8 cellular contexts compared by ENCODE assay signal in the genomic region with DNA sequence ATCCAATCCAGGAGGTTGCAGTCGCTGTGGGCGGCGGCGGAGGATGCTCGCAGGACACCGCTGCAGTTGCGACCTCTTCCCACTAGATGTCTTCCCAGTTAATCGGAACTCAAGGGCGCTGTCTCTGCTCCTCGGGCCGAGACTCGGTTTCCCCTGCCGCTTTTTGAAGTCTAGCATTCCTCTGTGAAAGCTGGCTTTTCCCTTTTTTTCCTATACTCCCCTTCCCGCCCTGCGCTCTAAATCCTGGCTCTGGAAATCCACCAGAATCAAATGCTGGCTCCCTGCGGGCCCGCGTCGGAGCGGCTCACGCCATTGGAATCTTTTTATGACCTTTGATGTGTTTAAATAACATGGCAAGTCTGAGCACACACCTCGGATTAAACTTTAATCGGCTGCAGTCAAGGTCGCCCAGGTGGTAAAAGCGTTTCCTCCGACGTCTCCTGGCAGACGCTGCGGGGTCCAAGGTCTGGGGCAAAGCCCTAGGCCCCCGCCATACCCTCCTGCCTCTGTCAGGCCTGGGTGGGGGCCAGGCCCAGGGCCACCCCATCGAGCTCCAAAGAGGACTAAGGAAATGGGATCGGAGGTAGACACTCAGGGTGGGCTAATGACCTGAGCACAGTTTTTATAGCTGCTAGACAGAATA. TPM values are rescaled to one million over a fixed set of nuclear protein-coding genes. Genes with fewer than 3 reads are reported as not detected.
A peak's percentile ranks its signal among the peaks of the same experiment; 100 is the strongest.
DNase-seq lines count a peak whose midpoint lies in the region; ATAC-seq, FAIRE-seq and TF ChIP-seq lines count a peak whose summit lies in the region.

No MANE protein-coding gene starts in this region.

- no peak overlapping the region; the same call in 1 of the 2 replicates for H2AFZ ChIP-seq in K562 (ENCODE audit: low read depth, low read length)

- peak overlapping the region; percentile 33 for H3K4me3 ChIP-seq in A549
- H3K4me3 ChIP-seq in K562 = no peak overlapping the region

- H3K9me1 ChIP-seq in K562 (ENCODE audit: control insufficient read depth, insufficient read depth, low read length) = no peaks in the 10 kb centered on the region

- no peak for TF ChIP-seq POLR2A in A549 (IDR thresholded peaks at IDR 0.05; ENCODE audit: low read length)
- TF ChIP-seq POLR2A in K562 (conservative IDR thresholded peaks at IDR 0.05) = no peak

- H3K27ac ChIP-seq in A549 = peak overlapping the region; percentile 50 to 69
- no peak overlapping the region for H3K27ac ChIP-seq in K562 (ENCODE audit: extremely low read depth, low read depth, low read length)

- DNase-seq in A549 (ENCODE audit: low read depth in 1 of 2, low spot score in 1 of 2) = peak; percentile 64 to 79
- DNase-seq in GM19239 (ENCODE audit: insufficient read length, low spot score) = peak; percentile 73
- DNase-seq in RKO (ENCODE audit: low spot score) = peak; percentile 46
- peak; percentile 48 to 68 (median 64) for DNase-seq in K562 (ENCODE audit: extremely low read depth in 1 of 4, low spot score in 3 of 4)
- DNase-seq in iPS-NIHi7 (ENCODE audit: extremely low spot score) = peak; percentile 81
- peak; percentile 48 for DNase-seq in stimulated activated CD4-positive, alpha-beta T cell treated with anti-CD3 and anti-CD28 coated beads, Interleukin-12 subunit alpha, Interleukin-12 subunit beta, amount 100 ng/mL, for 4 hours

- no peak overlapping the region for H3K9ac ChIP-seq in K562 (ENCODE audit: insufficient read depth in 1 of 2, low read depth in 2 of 2, low read length in 2 of 2)

- H3K4me1 ChIP-seq in A549 (peaks cover 12% of the 10 kb centered on the region; the same call in 2 of the 3 replicates), K562 (replicated peaks in 1 of 2; ENCODE audit: control insufficient read depth in 2 of 2, insufficient read depth in 2 of 2, low read length in 2 of 2) (peaks cover 0 to 15% of the 10 kb centered on the region in 2 experiments; a peak in 1 of 5 replicates)

- no TSS peak for BruUV-seq in K562 (replicated peaks; lab: Mats Ljungman, UMichigan)

- no peaks in the 10 kb centered on the region for H3K79me2 ChIP-seq in K562 (ENCODE audit: control insufficient read depth, insufficient read depth, low read length)

- H3K4me2 ChIP-seq in A549 (peak overlapping the region; percentile 72), K562 (ENCODE audit: insufficient read depth, low read length) (no peak overlapping the region)

- ATAC-seq in A549 (peak; percentile 91 to 94), K562 (peak; percentile 91), HG02938 (IDR thresholded peaks at IDR 0.05; ENCODE audit: unreplicated experiment) (no peak), GM21717 (IDR thresholded peaks at IDR 0.05; ENCODE audit: unreplicated experiment) (no peak)

- CTCF ChIA-PET in A549 (lab: Yijun Ruan, JAX) = interaction anchor here (0.6 to 3.8 kb wide), 52 partner anchors 9 to 887 kb away, joined by 3 to 48 read pairs (median 5); partner anchors contain the start of genes EVX1, HOXA11 and HOXA13
- CTCF ChIA-PET in K562 (lab: Yijun Ruan, JAX; ENCODE audit: low intra/inter-chr PET ratio) = interaction anchor here (0.6 kb wide), 1 partner anchor 14 kb away, joined by 3 read pairs; no protein-coding TSS in a partner anchor

- peaks cover 7% of the 10 kb centered on the region; the same call in 1 of the 2 replicates for H4K20me1 ChIP-seq in K562 (replicated peaks; ENCODE audit: control insufficient read depth, insufficient read depth, low read length)

- H3K36me3 ChIP-seq in K562 (ENCODE audit: control insufficient read depth, insufficient read depth, low read length) = no peaks in the 10 kb centered on the region

- in situ Hi-C loops in K562 (cut with MboI) = no loop called here

- intact Hi-C loops in K562 (cut with micrococcal nuclease) = loop anchor here (2.0 to 5.0 kb wide), 2 partner anchors 367 to 452 kb away; partner anchors contain the start of gene HIBADH

- H3K9me3 ChIP-seq in A549 (no peaks in the 10 kb centered on the region), K562 (replicated peaks; ENCODE audit: control insufficient read depth, insufficient read depth, low read depth, low read length) (no peaks in the 10 kb centered on the region)

- 24% methylated on average over 30 of the region's 32 CpGs for WGBS in A549 (ENCODE audit: missing lambda C conversion rate)
- WGBS in K562 (ENCODE audit: insufficient coverage, low coverage, missing lambda C conversion rate) = 19% methylated on average over 31 of the region's 32 CpGs

- TF ChIP-seq CTCF in A549 (IDR thresholded peaks at IDR 0.05) (peak; percentile 67), K562 (IDR thresholded peaks at IDR 0.05 in 2 of 3, conservative IDR thresholded peaks at IDR 0.05 in 1 of 3; ENCODE audit: insufficient read depth in 2 of 3, low read depth in 1 of 3, low read length in 3 of 3) (peak; percentile 63 to 73 (median 63))

- TF ChIP-seq EP300 in A549 (IDR thresholded peaks at IDR 0.05) (no peak), K562 (IDR thresholded peaks at IDR 0.05; ENCODE audit: low read length) (no peak)

- peaks cover 44 to 70% of the 10 kb centered on the region in 2 experiments for H3K27me3 ChIP-seq in K562 (ENCODE audit: control insufficient read depth in 2 of 2, insufficient read depth in 2 of 2, low read length in 2 of 2)

- TF ChIP-seq RAD21 in A549 (conservative IDR thresholded peaks at IDR 0.05 in 1 of 2, IDR thresholded peaks at IDR 0.05 in 1 of 2) = peak; percentile 77 to 79
- TF ChIP-seq RAD21 in K562 (CRISPR knock-in tag; conservative IDR thresholded peaks at IDR 0.05 in 1 of 2, IDR thresholded peaks at IDR 0.05 in 1 of 2) = peak; percentile 29 to 59; a peak in 3 of 4 replicates

- FAIRE-seq in A549 (lab: Jason Lieb, UNC) (no peak), GM19239 (lab: Jason Lieb, UNC) (peak; percentile 56), K562 (lab: Jason Lieb, UNC) (peak; percentile 63)

- POLR2A ChIA-PET in A549 (lab: Yijun Ruan, JAX) (no interaction called here), K562 (lab: Yijun Ruan, JAX) (interaction anchor here (0.6 to 0.7 kb wide), 2 partner anchors 32 to 216 kb away, joined by 3 read pairs; no protein-coding TSS in a partner anchor)

RNA-seq across cellular contexts. Expression of gene HOXA13, which starts 10.7 kb away (rescaled TPM):
- polyA plus RNA-seq in A549 (2011; rRNA removed) (2.2 TPM in 2 replicates), A549 (2017; fragmentation: RNase III; extraction: RNeasy Plus Mini Kit Qiagen cat#74134 plus additional on column Dnase treatment) (2.3 to 2.7 TPM (median 2.4 TPM) in 3 replicates), K562 (2011; rRNA removed) (not detected in 2 replicates), K562 (2014; fragmentation: Illumina TruSeq; extraction: Trizol) (not detected in 2 replicates), K562 (2014; fragmentation: Nextera tagmentation; extraction: Ambion mirVana) (not detected), K562 (2014; rRNA removed) (not detected in 2 replicates)
- polyA plus RNA-seq in A549 (2012; cell fraction: cytosol; rRNA removed) = 0.74 and 0.88 TPM in 2 replicates
- 0.37 and 0.42 TPM in 2 replicates for polyA plus RNA-seq in A549 (2012; cell fraction: nucleus; rRNA removed)
- 0.83 and 1.1 TPM in 2 replicates for polyA minus RNA-seq in A549 (2011; rRNA and poly(A)+ RNA removed)
- not detected in 2 replicates for total RNA-seq in K562 (2011; cell fraction: chromatin; rRNA removed; ENCODE audit: low replicate concordance)
- not detected in 2 replicates for total RNA-seq in K562 (2011; cell fraction: nucleolus; rRNA removed)
- total RNA-seq in K562 (2011; cell fraction: nucleoplasm; rRNA removed) = not detected in 2 replicates
- total RNA-seq in K562 (2014; rRNA removed) (not detected in 2 replicates), K562 (2014; rRNA removed; fragmentation: Illumina TruSeq; extraction: Trizol) (not detected in 2 replicates), K562 (2015; rRNA removed; fragmentation: Illumina TruSeq; extraction: Trizol) (not detected in 2 replicates), K562 (2021) (not detected in 2 replicates)
- polyA plus RNA-seq in K562 (2011; cell fraction: cytosol; rRNA removed) = not detected in 2 replicates
- not detected in 2 replicates for polyA plus RNA-seq in K562 (2011; cell fraction: nucleus; rRNA removed)
- polyA plus RNA-seq in K562 (2012) = not detected in 2 replicates
- polyA minus RNA-seq in K562 (2011; rRNA and poly(A)+ RNA removed) = not detected in 2 replicates
- polyA minus RNA-seq in K562 (2011; cell fraction: cytosol; rRNA and poly(A)+ RNA removed) = not detected in 2 replicates
- not detected in 2 replicates for polyA minus RNA-seq in K562 (2011; cell fraction: nucleus; rRNA and poly(A)+ RNA removed)

RNA-seq across cellular contexts. Expression of gene HOXA11, which starts 25.5 kb away (rescaled TPM):
- polyA plus RNA-seq in A549 (2011; rRNA removed) (0.68 and 0.69 TPM in 2 replicates), A549 (2017; fragmentation: RNase III; extraction: RNeasy Plus Mini Kit Qiagen cat#74134 plus additional on column Dnase treatment) (0.59 to 0.84 TPM (median 0.61 TPM) in 3 replicates), K562 (2011; rRNA removed) (not detected in 2 replicates), K562 (2014; fragmentation: Illumina TruSeq; extraction: Trizol) (not detected in 2 replicates), K562 (2014; fragmentation: Nextera tagmentation; extraction: Ambion mirVana) (not detected), K562 (2014; rRNA removed) (not detected in 2 replicates)
- 0.52 and 0.73 TPM in 2 replicates for polyA plus RNA-seq in A549 (2012; cell fraction: cytosol; rRNA removed)
- 0.36 and 0.40 TPM in 2 replicates for polyA plus RNA-seq in A549 (2012; cell fraction: nucleus; rRNA removed)
- polyA minus RNA-seq in A549 (2011; rRNA and poly(A)+ RNA removed) = 0.25 and 0.44 TPM in 2 replicates
- not detected in 2 replicates for total RNA-seq in K562 (2011; cell fraction: chromatin; rRNA removed; ENCODE audit: low replicate concordance)
- not detected in 2 replicates for total RNA-seq in K562 (2011; cell fraction: nucleolus; rRNA removed)
- not detected in 2 replicates for total RNA-seq in K562 (2011; cell fraction: nucleoplasm; rRNA removed)
- total RNA-seq in K562 (2014; rRNA removed) (not detected in 2 replicates), K562 (2014; rRNA removed; fragmentation: Illumina TruSeq; extraction: Trizol) (not detected in 2 replicates), K562 (2015; rRNA removed; fragmentation: Illumina TruSeq; extraction: Trizol) (not detected in 2 replicates), K562 (2021) (not detected in 2 replicates)
- polyA plus RNA-seq in K562 (2011; cell fraction: cytosol; rRNA removed) = not detected in 2 replicates
- not detected in 2 replicates for polyA plus RNA-seq in K562 (2011; cell fraction: nucleus; rRNA removed)
- polyA plus RNA-seq in K562 (2012) = not detected in 2 replicates
- not detected in 2 replicates for polyA minus RNA-seq in K562 (2011; rRNA and poly(A)+ RNA removed)
- not detected in 2 replicates for polyA minus RNA-seq in K562 (2011; cell fraction: cytosol; rRNA and poly(A)+ RNA removed)
- not detected in 2 replicates for polyA minus RNA-seq in K562 (2011; cell fraction: nucleus; rRNA and poly(A)+ RNA removed)

RNA-seq across cellular contexts. Expression of gene EVX1, which starts 32.0 kb away (rescaled TPM):
- 0.05 and 0.07 TPM in 2 replicates for polyA plus RNA-seq in A549 (2011; rRNA removed)
- polyA plus RNA-seq in A549 (2012; cell fraction: cytosol; rRNA removed) = 0.03 and 0.05 TPM in 2 replicates
- polyA plus RNA-seq in A549 (2012; cell fraction: nucleus; rRNA removed) = 0.26 and 0.30 TPM in 2 replicates
- 0.08 to 0.09 TPM in 2 of 3 replicates, not detected in the other for polyA plus RNA-seq in A549 (2017; fragmentation: RNase III; extraction: RNeasy Plus Mini Kit Qiagen cat#74134 plus additional on column Dnase treatment)
- polyA minus RNA-seq in A549 (2011; rRNA and poly(A)+ RNA removed) = 0.17 TPM in 1 of 2 replicates, not detected in the other
- total RNA-seq in K562 (2011; cell fraction: chromatin; rRNA removed; ENCODE audit: low replicate concordance) = not detected in 2 replicates
- not detected in 2 replicates for total RNA-seq in K562 (2011; cell fraction: nucleolus; rRNA removed)
- not detected in 2 replicates for total RNA-seq in K562 (2011; cell fraction: nucleoplasm; rRNA removed)
- total RNA-seq in K562 (2014; rRNA removed) = not detected in 2 replicates
- not detected in 2 replicates for total RNA-seq in K562 (2014; rRNA removed; fragmentation: Illumina TruSeq; extraction: Trizol)
- total RNA-seq in K562 (2015; rRNA removed; fragmentation: Illumina TruSeq; extraction: Trizol) = not detected in 2 replicates
- total RNA-seq in K562 (2021) = not detected in 2 replicates
- not detected in 2 replicates for polyA plus RNA-seq in K562 (2011; rRNA removed)
- not detected in 2 replicates for polyA plus RNA-seq in K562 (2011; cell fraction: cytosol; rRNA removed)
- not detected in 2 replicates for polyA plus RNA-seq in K562 (2011; cell fraction: nucleus; rRNA removed)
- polyA plus RNA-seq in K562 (2012) = not detected in 2 replicates
- not detected in 2 replicates for polyA plus RNA-seq in K562 (2014; fragmentation: Illumina TruSeq; extraction: Trizol)
- polyA plus RNA-seq in K562 (2014; fragmentation: Nextera tagmentation; extraction: Ambion mirVana) = not detected
- not detected in 2 replicates for polyA plus RNA-seq in K562 (2014; rRNA removed)
- polyA minus RNA-seq in K562 (2011; rRNA and poly(A)+ RNA removed) = not detected in 2 replicates
- not detected in 2 replicates for polyA minus RNA-seq in K562 (2011; cell fraction: cytosol; rRNA and poly(A)+ RNA removed)
- not detected in 2 replicates for polyA minus RNA-seq in K562 (2011; cell fraction: nucleus; rRNA and poly(A)+ RNA removed)

RNA-seq across cellular contexts. Expression of gene HOXA10, which starts 36.4 kb away (rescaled TPM):
- polyA plus RNA-seq in A549 (2011; rRNA removed) (5.7 and 7.7 TPM in 2 replicates), A549 (2017; fragmentation: RNase III; extraction: RNeasy Plus Mini Kit Qiagen cat#74134 plus additional on column Dnase treatment) (5.0 to 5.7 TPM (median 5.2 TPM) in 3 replicates), K562 (2011; rRNA removed) (not detected in 2 replicates), K562 (2014; fragmentation: Illumina TruSeq; extraction: Trizol) (not detected in 2 replicates), K562 (2014; fragmentation: Nextera tagmentation; extraction: Ambion mirVana) (not detected), K562 (2014; rRNA removed) (not detected in 2 replicates)
- polyA plus RNA-seq in A549 (2012; cell fraction: cytosol; rRNA removed) = 4.5 and 5.1 TPM in 2 replicates
- 2.4 and 4.6 TPM in 2 replicates for polyA plus RNA-seq in A549 (2012; cell fraction: nucleus; rRNA removed)
- polyA minus RNA-seq in A549 (2011; rRNA and poly(A)+ RNA removed) = 3.9 and 4.2 TPM in 2 replicates
- total RNA-seq in K562 (2011; cell fraction: chromatin; rRNA removed; ENCODE audit: low replicate concordance) = not detected in 2 replicates
- total RNA-seq in K562 (2011; cell fraction: nucleolus; rRNA removed) = not detected in 2 replicates
- not detected in 2 replicates for total RNA-seq in K562 (2011; cell fraction: nucleoplasm; rRNA removed)
- total RNA-seq in K562 (2014; rRNA removed) (not detected in 2 replicates), K562 (2014; rRNA removed; fragmentation: Illumina TruSeq; extraction: Trizol) (not detected in 2 replicates), K562 (2015; rRNA removed; fragmentation: Illumina TruSeq; extraction: Trizol) (not detected in 2 replicates), K562 (2021) (not detected in 2 replicates)
- polyA plus RNA-seq in K562 (2011; cell fraction: cytosol; rRNA removed) = not detected in 2 replicates
- not detected in 2 replicates for polyA plus RNA-seq in K562 (2011; cell fraction: nucleus; rRNA removed)
- polyA plus RNA-seq in K562 (2012) = not detected in 2 replicates
- not detected in 2 replicates for polyA minus RNA-seq in K562 (2011; rRNA and poly(A)+ RNA removed)
- polyA minus RNA-seq in K562 (2011; cell fraction: cytosol; rRNA and poly(A)+ RNA removed) = not detected in 2 replicates
- not detected in 2 replicates for polyA minus RNA-seq in K562 (2011; cell fraction: nucleus; rRNA and poly(A)+ RNA removed)

RNA-seq across cellular contexts. Expression of gene HOXA9, which starts 45.2 kb away (rescaled TPM):
- polyA plus RNA-seq in A549 (2011; rRNA removed) (1.1 and 1.4 TPM in 2 replicates), A549 (2017; fragmentation: RNase III; extraction: RNeasy Plus Mini Kit Qiagen cat#74134 plus additional on column Dnase treatment) (1.1 to 1.4 TPM (median 1.3 TPM) in 3 replicates), K562 (2011; rRNA removed) (not detected in 2 replicates), K562 (2014; fragmentation: Illumina TruSeq; extraction: Trizol) (not detected in 2 replicates), K562 (2014; fragmentation: Nextera tagmentation; extraction: Ambion mirVana) (not detected), K562 (2014; rRNA removed) (not detected in 2 replicates)
- polyA plus RNA-seq in A549 (2012; cell fraction: cytosol; rRNA removed) = 0.91 and 1.2 TPM in 2 replicates
- polyA plus RNA-seq in A549 (2012; cell fraction: nucleus; rRNA removed) = 2.6 and 4.6 TPM in 2 replicates
- 0.44 TPM in 1 of 2 replicates, not detected in the other for polyA minus RNA-seq in A549 (2011; rRNA and poly(A)+ RNA removed)
- total RNA-seq in K562 (2011; cell fraction: chromatin; rRNA removed; ENCODE audit: low replicate concordance) = not detected in 2 replicates
- total RNA-seq in K562 (2011; cell fraction: nucleolus; rRNA removed) = not detected in 2 replicates
- total RNA-seq in K562 (2011; cell fraction: nucleoplasm; rRNA removed) = not detected in 2 replicates
- total RNA-seq in K562 (2014; rRNA removed) (not detected in 2 replicates), K562 (2014; rRNA removed; fragmentation: Illumina TruSeq; extraction: Trizol) (not detected in 2 replicates), K562 (2015; rRNA removed; fragmentation: Illumina TruSeq; extraction: Trizol) (not detected in 2 replicates), K562 (2021) (not detected in 2 replicates)
- not detected in 2 replicates for polyA plus RNA-seq in K562 (2011; cell fraction: cytosol; rRNA removed)
- not detected in 2 replicates for polyA plus RNA-seq in K562 (2011; cell fraction: nucleus; rRNA removed)
- polyA plus RNA-seq in K562 (2012) = not detected in 2 replicates
- not detected in 2 replicates for polyA minus RNA-seq in K562 (2011; rRNA and poly(A)+ RNA removed)
- polyA minus RNA-seq in K562 (2011; cell fraction: cytosol; rRNA and poly(A)+ RNA removed) = not detected in 2 replicates
- not detected in 2 replicates for polyA minus RNA-seq in K562 (2011; cell fraction: nucleus; rRNA and poly(A)+ RNA removed)

Comparison
In these comparisons a context has a peak if more than half of its experiments do, and no peak if none do; other contexts are left out.
1. ATAC-seq: peak in A549 (2 of 2) and K562 (single experiment); none in HG02938 (single experiment) and GM21717 (single experiment).
2. Of the 35 proteins assayed by ChIP-seq in both K562 and A549: peak only in K562: none; only in A549: none; in both: CTCF, RAD21 and SMC3; in neither: 31; mixed calls (peak in some experiments, not most) for 1.
3. Peak in every context shown above with its lines, with median percentiles within 50 percentile points of each other: DNase-seq.